Comparison of ENCODE assay signal across 8 cellular contexts in genomic region chr1:112675728-112676381, GRCh38. TPM values are rescaled to one million over a fixed set of nuclear protein-coding genes. Genes with fewer than 3 reads are reported as not detected.
DNase-seq lines count a peak whose midpoint lies in the region; ATAC-seq and TF ChIP-seq lines count a peak whose summit lies in the region.

No MANE protein-coding gene starts in this region.

- H3K79me2 ChIP-seq in HCT116 (ENCODE audit: insufficient read depth, low read length) = peaks cover 33% of the 10 kb centered on the region

- H2AFZ ChIP-seq in HCT116 (ENCODE audit: low read depth, low read length, poor library complexity, severe bottlenecking) = no peak overlapping the region

- BruUV-seq in HCT116 (replicated peaks; lab: Mats Ljungman, UMichigan) = TSS peak; percentile 35

- no peaks in the 10 kb centered on the region for H3K27me3 Mint-ChIP-seq in activated CD8-positive, alpha-beta T cell treated with anti-CD3 and anti-CD28 coated beads for 36 hours

- peak overlapping the region; percentile 88 for H3K9ac ChIP-seq in HCT116 (ENCODE audit: low read length)
- H3K9ac ChIP-seq in iPS-15b (ENCODE audit: low read depth, low read length) = peak overlapping the region; percentile 51

- RAD21 ChIA-PET in HCT116 (lab: Charles Lee; ENCODE audit: low non-redundant PET in 1 of 2, low total read pairs in 2 of 2, uncharacterized antibody in 2 of 2, unreplicated experiment in 2 of 2) = no interaction called here

- DNase-seq in HCT116 (ENCODE audit: low read depth, low spot score) = no peak
- DNase-seq in activated CD8-positive, alpha-beta T cell treated with anti-CD3 and anti-CD28 coated beads for 36 hours = no peak
- no peak for DNase-seq in spleen
- no peak for DNase-seq in SHP77 treated with DMSO at 0.1 percent for 48 hours (lab: John Stamatoyannopoulos, UW)
- no peak for DNase-seq in NCI-H510A (lab: John Stamatoyannopoulos, UW)
- DNase-seq in NCI-H226 = no peak

- no peak for TF ChIP-seq POLR2A in HCT116 (IDR thresholded peaks at IDR 0.05; ENCODE audit: borderline replicate concordance, extremely low read depth, insufficient read depth, insufficient read length)
- TF ChIP-seq POLR2A in spleen (IDR thresholded peaks at IDR 0.05) = no peak

- TF ChIP-seq CTCF in HCT116 (IDR thresholded peaks at IDR 0.05 in 2 of 3, conservative IDR thresholded peaks at IDR 0.05 in 1 of 3; ENCODE audit: borderline replicate concordance in 1 of 3, insufficient read depth in 1 of 3, low read depth in 2 of 3, low read length in 2 of 3) (no peak), spleen (IDR thresholded peaks at IDR 0.05 in 8 of 11, conservative IDR thresholded peaks at IDR 0.05 in 3 of 11) (no peak)
- TF ChIP-seq CTCF in activated CD8-positive, alpha-beta T cell treated with anti-CD3 and anti-CD28 coated beads for 36 hours (IDR thresholded peaks at IDR 0.05) = no peak

- H3K4me3 ChIP-seq in HCT116 (replicated peaks in 1 of 2; ENCODE audit: low read depth in 1 of 2, low read length in 2 of 2) (peak overlapping the region; percentile 71 to 72), iPS-15b (ENCODE audit: low read depth, low read length) (peak overlapping the region; percentile 85), spleen (peak overlapping the region; percentile 73 to 95 (median 80))

- intact Hi-C loops in HCT116 (cut with micrococcal nuclease) (loop anchor here (2.0 kb wide), 1 partner anchor 29 kb away; no protein-coding TSS in a partner anchor), spleen (cut with DNase I; ENCODE audit: low total_unique reads) (loop anchor here (10.0 kb wide), 1 partner anchor 51 kb away; no protein-coding TSS in a partner anchor)
- intact Hi-C loops in activated CD8-positive, alpha-beta T cell treated with anti-CD3 and anti-CD28 coated beads for 36 hours (cut with micrococcal nuclease) = no loop called here

- ATAC-seq in HCT116 (no peak), GM19452 (IDR thresholded peaks at IDR 0.05; ENCODE audit: unreplicated experiment) (no peak)
- ATAC-seq in activated CD8-positive, alpha-beta T cell treated with anti-CD3 and anti-CD28 coated beads for 36 hours = no peak

- CTCF ChIA-PET in HCT116 (lab: Charles Lee) = no interaction called here
- CTCF ChIA-PET in activated CD8-positive, alpha-beta T cell treated with anti-CD3 and anti-CD28 coated beads for 36 hours (lab: Charles Lee) = interaction anchor here (0.6 to 4.3 kb wide), 9 partner anchors 29 to 210 kb away, joined by 3 to 19 read pairs (median 4); partner anchors contain the start of gene PPM1J

- no peaks in the 10 kb centered on the region for H3K9me3 ChIP-seq in HCT116 (ENCODE audit: control insufficient read depth in 1 of 2, insufficient read depth in 1 of 2, low read depth in 1 of 2, low read length in 2 of 2)
- H3K9me3 ChIP-seq in iPS-15b (ENCODE audit: control insufficient read depth, insufficient read depth, low read length) = no peaks in the 10 kb centered on the region
- no peaks in the 10 kb centered on the region for H3K9me3 ChIP-seq in spleen

- peak overlapping the region; percentile 85 for H3K27ac Mint-ChIP-seq in activated CD8-positive, alpha-beta T cell treated with anti-CD3 and anti-CD28 coated beads for 36 hours

- H3K4me1 ChIP-seq in HCT116 (ENCODE audit: control insufficient read depth in 1 of 2, insufficient read depth in 2 of 2, low read length in 2 of 2) = peaks cover 4 to 29% of the 10 kb centered on the region in 2 experiments; a peak in 3 of 4 replicates
- peaks cover 16% of the 10 kb centered on the region for H3K4me1 ChIP-seq in iPS-15b (ENCODE audit: control insufficient read depth, insufficient read depth, low read length)
- H3K4me1 ChIP-seq in spleen = peaks cover 18 to 60% (median 42%) of the 10 kb centered on the region in 6 donors

- H3K4me3 Mint-ChIP-seq in activated CD8-positive, alpha-beta T cell treated with anti-CD3 and anti-CD28 coated beads for 36 hours = peak overlapping the region; percentile 78

- peaks cover 39% of the 10 kb centered on the region for H3K36me3 Mint-ChIP-seq in activated CD8-positive, alpha-beta T cell treated with anti-CD3 and anti-CD28 coated beads for 36 hours (ENCODE audit: low read depth)

- TF ChIP-seq RAD21 in HCT116 (IDR thresholded peaks at IDR 0.05; ENCODE audit: low read depth) = no peak

- peak overlapping the region; percentile 88 for H3K27ac ChIP-seq in HCT116 (ENCODE audit: low read depth, low read length)
- peak overlapping the region; percentile 79 to 94 (median 92) for H3K27ac ChIP-seq in spleen

- POLR2A ChIA-PET in HCT116 (lab: Charles Lee) = interaction anchor here (2.1 to 2.4 kb wide), 2 partner anchors 24 to 28 kb away, joined by 9 read pairs; no protein-coding TSS in a partner anchor
- POLR2A ChIA-PET in activated CD8-positive, alpha-beta T cell treated with anti-CD3 and anti-CD28 coated beads for 36 hours (lab: Charles Lee) = interaction anchor here (0.6 to 5.0 kb wide), 11 partner anchors 13 to 118 kb away, joined by 3 to 59 read pairs (median 6); partner anchors contain the start of genes CAPZA1, PPM1J and ST7L

- H4K20me1 ChIP-seq in HCT116 (ENCODE audit: insufficient read depth) = no peaks in the 10 kb centered on the region

- H3K4me2 ChIP-seq in HCT116 (ENCODE audit: low read length) = peak overlapping the region; percentile 88

- H3K4me1 Mint-ChIP-seq in activated CD8-positive, alpha-beta T cell treated with anti-CD3 and anti-CD28 coated beads for 36 hours (ENCODE audit: low read depth) = peaks cover 52% of the 10 kb centered on the region

- no peaks in the 10 kb centered on the region; a peak in 1 of 4 replicates for H3K36me3 ChIP-seq in HCT116 (ENCODE audit: control insufficient read depth in 1 of 2, insufficient read depth in 2 of 2, low read length in 2 of 2)
- H3K36me3 ChIP-seq in iPS-15b (ENCODE audit: control insufficient read depth, insufficient read depth, low read length) = no peaks in the 10 kb centered on the region
- peaks cover 0 to 19% (median 12%) of the 10 kb centered on the region in 6 donors for H3K36me3 ChIP-seq in spleen

- H3K9me3 Mint-ChIP-seq in activated CD8-positive, alpha-beta T cell treated with anti-CD3 and anti-CD28 coated beads for 36 hours = no peaks in the 10 kb centered on the region

- 47 to 61% (median 57%) methylated on average over 7 of the region's 7 CpGs for WGBS in spleen, 5 donors

- H3K27me3 ChIP-seq in HCT116 (ENCODE audit: insufficient read depth, low read length) (no peaks in the 10 kb centered on the region), iPS-15b (ENCODE audit: control insufficient read depth, insufficient read depth, low read length) (peaks cover 31% of the 10 kb centered on the region), spleen (replicated peaks in 1 of 7) (no peaks in the 10 kb centered on the region)

- no peaks in the 10 kb centered on the region for H3K9me2 ChIP-seq in HCT116 (ENCODE audit: insufficient read depth)

TF ChIP-seq in HCT116, 20 proteins besides CTCF, POLR2A, EP300 and RAD21 (continues in another document):
- TF ChIP-seq ELF1 (IDR thresholded peaks at IDR 0.05; ENCODE audit: borderline replicate concordance, low read depth) (no peak), REST (IDR thresholded peaks at IDR 0.05; ENCODE audit: low read depth) (no peak), SP1 (IDR thresholded peaks at IDR 0.05; ENCODE audit: low read depth) (no peak), ZFX (IDR thresholded peaks at IDR 0.05) (no peak)

RNA-seq across cellular contexts. Expression of gene MOV10, which starts 1.4 kb away (rescaled TPM):
- total RNA-seq in HCT116 (2021; ENCODE audit: unreplicated experiment) = 109 TPM
- 111 and 121 TPM in 2 replicates for polyA plus RNA-seq in HCT116 (2012)
- total RNA-seq in activated CD8-positive, alpha-beta T cell treated with anti-CD3 and anti-CD28 coated beads for 36 hours = 10 to 100 TPM; 77.2 to 78.5 TPM
- total RNA-seq in spleen = 10 to 100 TPM; 45.5 to 92.3 (median 60.2) TPM
- 10 to 100 TPM; 23.5 to 62.5 (median 50.8) TPM for polyA plus RNA-seq in spleen

RNA-seq across cellular contexts. Expression of gene RHOC, which starts 31.1 kb away (rescaled TPM):
- total RNA-seq in HCT116 (2021; ENCODE audit: unreplicated experiment) = 154 TPM
- polyA plus RNA-seq in HCT116 (2012) = 306 and 377 TPM in 2 replicates
- 10 to 100 TPM; 34.2 to 34.7 TPM for total RNA-seq in activated CD8-positive, alpha-beta T cell treated with anti-CD3 and anti-CD28 coated beads for 36 hours
- total RNA-seq in spleen = 100 to 1,000 TPM; 125 to 292 (median 210) TPM
- 100 to 1,000 TPM; 120 to 323 (median 153) TPM for polyA plus RNA-seq in spleen

RNA-seq across cellular contexts. Expression of gene PPM1J, which starts 39.3 kb away (rescaled TPM):
- total RNA-seq in HCT116 (2021; ENCODE audit: unreplicated experiment) = 7.5 TPM
- polyA plus RNA-seq in HCT116 (2012) = 8.6 and 9.0 TPM in 2 replicates
- 1 to 10 TPM; 1.7 to 2.8 TPM for total RNA-seq in activated CD8-positive, alpha-beta T cell treated with anti-CD3 and anti-CD28 coated beads for 36 hours
- total RNA-seq in spleen = 1 to 10 TPM in 5 of 7 donors, under 1 TPM in 2; 0.51 to 1.8 (median 1.3) TPM
- 1 to 10 TPM; 1.3 to 1.9 (median 1.5) TPM for polyA plus RNA-seq in spleen

RNA-seq across cellular contexts. Expression of gene CAPZA1, which starts 56.2 kb away (rescaled TPM):
- 148 TPM for total RNA-seq in HCT116 (2021; ENCODE audit: unreplicated experiment)
- polyA plus RNA-seq in HCT116 (2012) = 69.9 and 84.1 TPM in 2 replicates
- total RNA-seq in activated CD8-positive, alpha-beta T cell treated with anti-CD3 and anti-CD28 coated beads for 36 hours = 100 to 1,000 TPM; 220 to 230 TPM
- total RNA-seq in spleen = 100 to 1,000 TPM; 190 to 354 (median 259) TPM
- 100 to 1,000 TPM; 105 to 132 (median 117) TPM for polyA plus RNA-seq in spleen

RNA-seq across cellular contexts. Expression of gene ST7L, which starts 56.9 kb away (rescaled TPM):
- 19.9 TPM for total RNA-seq in HCT116 (2021; ENCODE audit: unreplicated experiment)
- polyA plus RNA-seq in HCT116 (2012) = 6.2 and 7.8 TPM in 2 replicates
- 10 to 100 TPM; 11.9 to 12.2 TPM for total RNA-seq in activated CD8-positive, alpha-beta T cell treated with anti-CD3 and anti-CD28 coated beads for 36 hours
- 10 to 100 TPM; 14.1 to 23.9 (median 22.2) TPM for total RNA-seq in spleen
- 1 to 10 TPM; 6.1 to 7.7 (median 6.9) TPM for polyA plus RNA-seq in spleen
